Comparison of ENCODE assay signal across 8 cellular contexts in the genomic region with DNA sequence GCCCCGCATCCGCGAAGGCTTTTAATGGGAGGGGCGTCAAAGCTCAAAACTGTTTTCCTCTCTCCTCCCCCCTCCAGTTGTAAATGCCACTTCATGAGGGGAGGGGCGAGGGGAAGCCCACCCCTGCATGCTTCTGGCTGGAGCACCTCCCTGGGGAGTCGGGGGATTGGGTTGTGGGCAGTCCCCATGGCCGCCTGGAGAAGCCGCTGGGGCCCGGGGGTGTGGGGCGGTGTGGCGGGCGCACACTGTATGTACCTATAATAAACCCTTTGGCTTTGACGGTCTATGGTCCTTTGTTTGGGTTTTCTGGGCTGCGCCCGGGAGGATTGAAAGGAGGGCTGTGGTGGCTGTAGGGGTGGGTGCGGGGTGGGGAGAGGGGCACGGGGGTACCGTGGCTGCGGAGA. TPM values are rescaled to one million over a fixed set of nuclear protein-coding genes. Genes with fewer than 3 reads are reported as not detected.
DNase-seq lines count a peak whose midpoint lies in the region; ATAC-seq and TF ChIP-seq lines count a peak whose summit lies in the region.

No MANE protein-coding gene starts in this region.

- CTCF ChIA-PET in CD8-positive, alpha-beta memory T cell (lab: Charles Lee), result interaction anchor here (1.8 kb wide), 1 partner anchor 23 kb away, joined by 5 read pairs; no protein-coding TSS in a partner anchor

- H3K9me3 Mint-ChIP-seq in CD8-positive, alpha-beta memory T cell, result no peaks in the 10 kb centered on the region
- no peaks in the 10 kb centered on the region for H3K9me3 Mint-ChIP-seq in naive B cell

- H3K27me3 ChIP-seq in CD8-positive, alpha-beta memory T cell (ENCODE audit: insufficient read depth, low read length, poor library complexity, severe bottlenecking), result no peaks in the 10 kb centered on the region
- H3K27me3 ChIP-seq in NT2/D1 (ENCODE audit: insufficient read depth, insufficient read length), result no peaks in the 10 kb centered on the region

- peak overlapping the region; percentile 84 to 98 (median 87) for H3K4me3 Mint-ChIP-seq in CD8-positive, alpha-beta memory T cell
- peak overlapping the region; percentile 80 to 96 (median 94) for H3K4me3 Mint-ChIP-seq in naive B cell

- DNase-seq in CD8-positive, alpha-beta memory T cell, result peak in 2 of 5 donors; percentile 38 to 57
- no peak for DNase-seq in NT2/D1 (ENCODE audit: low read depth, low spot score)
- no peak for DNase-seq in coronary artery (ENCODE audit: low spot score)
- DNase-seq in naive B cell, result no peak
- no peak for DNase-seq in ureter (ENCODE audit: low spot score)
- no peak for DNase-seq in nucleus accumbens (lab: John Stamatoyannopoulos, UW)

- H3K4me1 ChIP-seq in CD8-positive, alpha-beta memory T cell (ENCODE audit: insufficient read depth, low read length), result peaks cover 18% of the 10 kb centered on the region
- peaks cover 3% of the 10 kb centered on the region for H3K4me1 ChIP-seq in NT2/D1 (ENCODE audit: insufficient read depth, insufficient read length)

- no peaks in the 10 kb centered on the region for H3K27me3 Mint-ChIP-seq in CD8-positive, alpha-beta memory T cell
- no peaks in the 10 kb centered on the region for H3K27me3 Mint-ChIP-seq in naive B cell

- POLR2A ChIA-PET in CD8-positive, alpha-beta memory T cell (lab: Charles Lee), result no interaction called here

- H3K36me3 Mint-ChIP-seq in CD8-positive, alpha-beta memory T cell, result peaks cover 0 to 32% (median 8%) of the 10 kb centered on the region in 3 donors
- H3K36me3 Mint-ChIP-seq in naive B cell, result peaks cover 4 to 16% of the 10 kb centered on the region in 2 donors

- H3K9me3 ChIP-seq in CD8-positive, alpha-beta memory T cell (ENCODE audit: low read length), result no peaks in the 10 kb centered on the region
- no peaks in the 10 kb centered on the region for H3K9me3 ChIP-seq in NT2/D1 (ENCODE audit: insufficient read depth, low read length)

- peak overlapping the region; percentile 56 to 98 (median 81) for H3K27ac Mint-ChIP-seq in CD8-positive, alpha-beta memory T cell
- peak overlapping the region in 5 of 6 donors; percentile 80 to 93 (median 82) for H3K27ac Mint-ChIP-seq in naive B cell

- H3K27ac ChIP-seq in CD8-positive, alpha-beta memory T cell (ENCODE audit: low read depth, low read length), result peak overlapping the region; percentile 86
- H3K27ac ChIP-seq in coronary artery, result peak overlapping the region; percentile 76 to 88

- ATAC-seq in GM21529 (IDR thresholded peaks at IDR 0.05; ENCODE audit: unreplicated experiment), result peak; percentile 27
- ATAC-seq in naive B cell (ENCODE audit: low read depth in 2 of 2), result peak; percentile 23 to 34
- no peak for ATAC-seq in GM21367 (IDR thresholded peaks at IDR 0.05; ENCODE audit: unreplicated experiment)

- TF ChIP-seq CTCF in coronary artery (IDR thresholded peaks at IDR 0.05), result no peak

- H3K36me3 ChIP-seq in CD8-positive, alpha-beta memory T cell (ENCODE audit: insufficient read depth, low read length), result peaks cover 6% of the 10 kb centered on the region
- peaks cover 22% of the 10 kb centered on the region for H3K36me3 ChIP-seq in NT2/D1 (ENCODE audit: insufficient read depth, insufficient read length, low read length)

- peak overlapping the region; percentile 50 for H3K9ac ChIP-seq in NT2/D1 (ENCODE audit: insufficient read length, low read depth)

- H3K4me1 Mint-ChIP-seq in CD8-positive, alpha-beta memory T cell, result peaks cover 21 to 33% (median 24%) of the 10 kb centered on the region in 3 donors
- peaks cover 15 to 32% (median 21%) of the 10 kb centered on the region in 3 donors for H3K4me1 Mint-ChIP-seq in naive B cell

- H3K4me3 ChIP-seq in CD8-positive, alpha-beta memory T cell (ENCODE audit: low read length), result peak overlapping the region; percentile 84
- H3K4me3 ChIP-seq in NT2/D1 (ENCODE audit: insufficient read length, low read depth) (peak overlapping the region; percentile 80), coronary artery (peak overlapping the region; percentile 86)

RNA-seq across cellular contexts. Expression of a gene that starts 0.5 kb away (rescaled TPM):
- total RNA-seq in CD8-positive, alpha-beta memory T cell, result 100 to 1,000 TPM; 103 to 104 TPM
- 159 TPM for polyA plus RNA-seq in CD8-positive, alpha-beta memory T cell
- 100 to 1,000 TPM; 125 to 196 (median 152) TPM for polyA plus RNA-seq in naive B cell (ENCODE audit: low read depth in 6 of 6)
- 61.2 TPM for total RNA-seq in ureter

RNA-seq across cellular contexts. Expression of a gene that starts 25.0 kb away (rescaled TPM):
- 100 to 1,000 TPM; 103 to 111 TPM for total RNA-seq in CD8-positive, alpha-beta memory T cell
- polyA plus RNA-seq in CD8-positive, alpha-beta memory T cell, result 40.0 TPM
- 10 to 100 TPM in 5 of 6 donors, 1 to 10 TPM in 1; 9.6 to 18.1 (median 14.5) TPM for polyA plus RNA-seq in naive B cell (ENCODE audit: low read depth in 6 of 6)
- 239 TPM for total RNA-seq in ureter
